ENCODE assay signal across 8 cellular contexts in the genomic region with DNA sequence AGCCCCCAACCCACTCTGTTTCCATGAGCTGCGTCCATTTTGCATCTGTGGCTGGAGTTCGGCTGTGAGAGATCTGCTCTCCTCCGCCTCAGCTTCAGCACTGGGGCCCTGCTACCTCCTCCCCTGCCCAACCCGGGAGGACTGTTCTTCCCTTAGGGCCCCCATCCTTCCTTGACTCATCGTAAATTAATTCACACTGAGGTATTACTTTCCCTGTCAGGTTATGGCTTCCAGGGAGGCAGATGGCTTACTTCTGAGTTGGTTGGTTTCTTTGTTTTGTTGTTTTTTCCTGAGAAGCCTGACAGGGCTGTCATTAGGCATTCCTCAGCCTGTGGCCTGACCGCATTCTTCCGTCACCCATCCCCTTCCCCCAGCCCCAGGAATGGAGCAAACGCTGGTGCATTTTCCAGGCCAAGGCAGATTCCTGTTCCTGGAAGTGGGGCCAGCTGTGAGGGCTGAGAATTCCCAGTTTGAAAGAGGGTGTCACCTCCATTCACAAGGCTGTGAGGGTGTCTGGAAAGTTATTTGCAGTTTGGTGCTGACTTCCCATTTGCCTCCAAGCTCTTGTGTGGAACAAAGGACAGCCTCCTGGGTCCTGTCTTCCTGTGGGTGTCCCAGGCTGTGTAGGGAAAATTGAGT. TPM values are rescaled to one million over a fixed set of nuclear protein-coding genes. Genes with fewer than 3 reads are reported as not detected.
DNase-seq lines count a peak whose midpoint lies in the region; ATAC-seq and TF ChIP-seq lines count a peak whose summit lies in the region.

No MANE protein-coding gene starts in this region.

- H3K9me3 ChIP-seq in AG04450 (ENCODE audit: control insufficient read depth, insufficient read depth, low read length) (peaks cover 17% of the 10 kb centered on the region), MM.1S (replicated peaks; ENCODE audit: insufficient read depth, low read length) (no peaks in the 10 kb centered on the region)

- H3K36me3 Mint-ChIP-seq in nephron (ENCODE audit: low read depth) = no peaks in the 10 kb centered on the region

- H3K4me2 ChIP-seq in MM.1S (ENCODE audit: low read depth, low read length) = no peak overlapping the region

- no peaks in the 10 kb centered on the region for H3K4me1 ChIP-seq in MM.1S (ENCODE audit: low read length)

- no peaks in the 10 kb centered on the region for H3K79me2 ChIP-seq in MM.1S (ENCODE audit: low read length)

- no peaks in the 10 kb centered on the region for H3K36me3 ChIP-seq in MM.1S (replicated peaks; ENCODE audit: insufficient read depth, low read length)

- TF ChIP-seq CTCF in AG04450 (IDR thresholded peaks at IDR 0.05; ENCODE audit: low read depth, low read length) = no peak
- TF ChIP-seq CTCF in epithelial cell of esophagus (IDR thresholded peaks at IDR 0.05; ENCODE audit: insufficient read depth, low read depth, low read length, missing control alignments) = no peak
- TF ChIP-seq CTCF in nephron (IDR thresholded peaks at IDR 0.05; ENCODE audit: unreplicated experiment in 3 of 3) = no peak
- no peak for TF ChIP-seq CTCF in MM.1S (IDR thresholded peaks at IDR 0.05; ENCODE audit: low read length)

- no peak for ATAC-seq in HG02763 (IDR thresholded peaks at IDR 0.05; ENCODE audit: unreplicated experiment)
- no peak for ATAC-seq in HG03159 (IDR thresholded peaks at IDR 0.05; ENCODE audit: unreplicated experiment)

- H3K4me3 ChIP-seq in AG04450 (ENCODE audit: low read depth, low read length) (peak overlapping the region; percentile 18; the same call in 1 of the 2 replicates), epithelial cell of esophagus (ENCODE audit: low read length) (no peak overlapping the region), MM.1S (ENCODE audit: low read length) (no peak overlapping the region)

- H3K9me2 ChIP-seq in MM.1S (replicated peaks; ENCODE audit: insufficient read depth, low read length) = no peaks in the 10 kb centered on the region

- H3K4me1 Mint-ChIP-seq in nephron = peaks cover 65% of the 10 kb centered on the region

- H3K9ac ChIP-seq in MM.1S (ENCODE audit: low read length) = no peak overlapping the region

- DNase-seq in AG04450 (ENCODE audit: low read depth, low spot score) (peak; percentile 95), NCI-H2227 treated with DMSO at 0.1 percent for 48 hours (lab: John Stamatoyannopoulos, UW) (peak; percentile 65), epithelial cell of esophagus (ENCODE audit: low read depth) (peak; percentile 97), MM.1S (no peak)
- no peak for DNase-seq in activated CD4-positive, alpha-beta T cell treated with anti-CD3 and anti-CD28 coated beads for 48 hours

- peaks cover 16% of the 10 kb centered on the region for H3K9me3 Mint-ChIP-seq in nephron

- no peaks in the 10 kb centered on the region for H3K27me3 Mint-ChIP-seq in nephron (ENCODE audit: low read depth)

- H3F3A ChIP-seq in MM.1S (ENCODE audit: insufficient read depth, low read length) = no peaks in the 10 kb centered on the region

- H3K4me3 Mint-ChIP-seq in nephron = peak overlapping the region; percentile 28 to 61 (median 40)

- H3K27ac Mint-ChIP-seq in nephron = peak overlapping the region; percentile 99 to 100 (median 99)

- CTCF ChIA-PET in AG04450 (lab: Charles Lee) = interaction anchor here (1.0 to 1.2 kb wide), 2 partner anchors 36 to 284 kb away, joined by 3 to 4 read pairs; no protein-coding TSS in a partner anchor

- peak overlapping the region; percentile 100 for H3K27ac ChIP-seq in AG04450 (ENCODE audit: low read depth, low read length)
- H3K27ac ChIP-seq in MM.1S (ENCODE audit: low read length) = no peak overlapping the region

- POLR2A ChIA-PET in AG04450 (lab: Yijun Ruan, JAX) = interaction anchor here (0.7 to 1.4 kb wide), 5 partner anchors 9 to 84 kb away, joined by 3 to 6 read pairs (median 3); a partner anchor contains a TSS

- H4K20me1 ChIP-seq in MM.1S (ENCODE audit: insufficient read depth, low read length) = no peaks in the 10 kb centered on the region

- no peak overlapping the region for H2AFZ ChIP-seq in MM.1S (ENCODE audit: low read length)

- H3K27me3 ChIP-seq in AG04450 (ENCODE audit: control insufficient read depth, insufficient read depth, low read length) = no peaks in the 10 kb centered on the region
- no peaks in the 10 kb centered on the region for H3K27me3 ChIP-seq in MM.1S (replicated peaks; ENCODE audit: insufficient read depth, low read length)

RNA-seq across cellular contexts. Expression of a gene that starts 11.6 kb away (rescaled TPM):
- 0.14 and 0.16 TPM in 2 replicates for polyA plus RNA-seq in AG04450 (2011; rRNA removed)
- 0.23 TPM in 1 of 2 replicates, not detected in the other for polyA minus RNA-seq in AG04450 (2011; rRNA and poly(A)+ RNA removed)

RNA-seq across cellular contexts. Expression of a gene that starts 24.1 kb away (rescaled TPM):
- polyA plus RNA-seq in AG04450 (2011; rRNA removed) = 0.07 and 0.09 TPM in 2 replicates
- not detected in 2 replicates for polyA minus RNA-seq in AG04450 (2011; rRNA and poly(A)+ RNA removed)

Comparison
In these comparisons a context has a peak if more than half of its experiments do, and no peak if none do; other contexts are left out.
1. DNase-seq: peak in AG04450 (single experiment), NCI-H2227 treated with DMSO at 0.1 percent for 48 hours (single experiment) and epithelial cell of esophagus (single experiment); none in activated CD4-positive, alpha-beta T cell treated with anti-CD3 and anti-CD28 coated beads for 48 hours (single experiment) and MM.1S (single experiment).